In genomic region chr10:6445671-6446278, GRCh38 we compare ENCODE assay signal across 8 cellular contexts.
DNase-seq lines count a peak whose midpoint lies in the region; ATAC-seq and TF ChIP-seq lines count a peak whose summit lies in the region.

No MANE protein-coding gene starts in this region.

- H3K4me3 Mint-ChIP-seq in activated CD4-positive, alpha-beta T cell treated with anti-CD3 and anti-CD28 coated beads, Interleukin-2, amount 10 ng/mL, durations not matched to agents 24 days and 14 days: no peak overlapping the region

- H3K27me3 Mint-ChIP-seq in activated CD4-positive, alpha-beta T cell treated with anti-CD3 and anti-CD28 coated beads, Interleukin-2, amount 10 ng/mL, durations not matched to agents 24 days and 14 days: no peaks in the 10 kb centered on the region

- H3K27me3 ChIP-seq in KMS-11 (ENCODE audit: insufficient read depth, low read depth) (no peaks in the 10 kb centered on the region), lower lobe of right lung (ENCODE audit: low read depth) (no peaks in the 10 kb centered on the region)

- peak overlapping the region; percentile 84 for H2AFZ ChIP-seq in KMS-11 (ENCODE audit: low read depth)

- H3K36me3 Mint-ChIP-seq in activated CD4-positive, alpha-beta T cell treated with anti-CD3 and anti-CD28 coated beads, Interleukin-2, amount 10 ng/mL, durations not matched to agents 24 days and 14 days (ENCODE audit: low read depth): peaks cover 58% of the 10 kb centered on the region

- H3K9ac ChIP-seq in KMS-11: no peak overlapping the region

- H3K9me3 Mint-ChIP-seq in activated CD4-positive, alpha-beta T cell treated with anti-CD3 and anti-CD28 coated beads, Interleukin-2, amount 10 ng/mL, durations not matched to agents 24 days and 14 days: no peaks in the 10 kb centered on the region

- H3K4me3 ChIP-seq in KMS-11 (IDR thresholded peaks at IDR 0.05; ENCODE audit: insufficient read depth, low read depth, low read length) (no peak overlapping the region), lower lobe of right lung (no peak overlapping the region)

- intact Hi-C loops in activated CD4-positive, alpha-beta T cell treated with anti-CD3 and anti-CD28 coated beads, Interleukin-2, amount 10 ng/mL, durations not matched to agents 24 days and 14 days (cut with micrococcal nuclease): loop anchor here (1.0 to 2.0 kb wide), 3 partner anchors 97 to 222 kb away; no protein-coding TSS in a partner anchor
- intact Hi-C loops in lower lobe of right lung (cut with DNase I): no loop called here

- H3K9me3 ChIP-seq in lower lobe of right lung: no peaks in the 10 kb centered on the region

- no peak overlapping the region for H3K27ac ChIP-seq in KMS-11
- peak overlapping the region; percentile 82 for H3K27ac ChIP-seq in cingulate gyrus (ENCODE audit: low read depth, low read length)
- H3K27ac ChIP-seq in lower lobe of right lung: no peak overlapping the region

- peak; percentile 29 for DNase-seq in Caki2 (ENCODE audit: low read depth)
- peak; percentile 86 for DNase-seq in activated CD4-positive, alpha-beta T cell treated with anti-CD3 and anti-CD28 coated beads, Interleukin-2, amount 10 ng/mL, durations not matched to agents 24 days and 14 days
- DNase-seq in lower lobe of right lung: peak; percentile 57
- DNase-seq in stimulated activated CD8-positive, alpha-beta memory T cell treated with anti-CD3 and anti-CD28 coated beads, Interleukin-2, amount 100 ng/mL, for 48 hours (ENCODE audit: low read depth in 2 of 2): peak; percentile 20 to 40
- no peak for DNase-seq in mesenteric fat pad (ENCODE audit: low spot score)

- in situ Hi-C loops in Caki2 (cut with HindIII; ENCODE audit: low pct_unique_long_range_greater_than_20kb, low sequenced_read_pairs): no loop called here

- H3K79me2 ChIP-seq in KMS-11 (ENCODE audit: insufficient read depth, low read depth): no peaks in the 10 kb centered on the region

- peaks cover 33% of the 10 kb centered on the region for H3K4me1 Mint-ChIP-seq in activated CD4-positive, alpha-beta T cell treated with anti-CD3 and anti-CD28 coated beads, Interleukin-2, amount 10 ng/mL, durations not matched to agents 24 days and 14 days

- H3K27ac Mint-ChIP-seq in activated CD4-positive, alpha-beta T cell treated with anti-CD3 and anti-CD28 coated beads, Interleukin-2, amount 10 ng/mL, durations not matched to agents 24 days and 14 days: peak overlapping the region; percentile 46

- H4K20me1 ChIP-seq in KMS-11 (ENCODE audit: insufficient read depth): no peaks in the 10 kb centered on the region

- H3K36me3 ChIP-seq in KMS-11 (ENCODE audit: insufficient read depth) (no peaks in the 10 kb centered on the region), lower lobe of right lung (no peaks in the 10 kb centered on the region)

- ATAC-seq in lower lobe of right lung (no peak), HG02885 (IDR thresholded peaks at IDR 0.05; ENCODE audit: poor library complexity, unreplicated experiment) (no peak)

- H3K4me1 ChIP-seq in KMS-11 (ENCODE audit: low read depth, poor library complexity, severe bottlenecking) (peaks cover 4% of the 10 kb centered on the region), lower lobe of right lung (no peaks in the 10 kb centered on the region)

- peak; percentile 90 for TF ChIP-seq CTCF in KMS-11 (conservative IDR thresholded peaks at IDR 0.05; ENCODE audit: low read depth, low read length)
- peak; percentile 55 for TF ChIP-seq CTCF in lower lobe of right lung (IDR thresholded peaks at IDR 0.05)

- peak overlapping the region; percentile 53 for H3K4me2 ChIP-seq in KMS-11
